8 cellular contexts compared by ENCODE assay signal in the genomic region with DNA sequence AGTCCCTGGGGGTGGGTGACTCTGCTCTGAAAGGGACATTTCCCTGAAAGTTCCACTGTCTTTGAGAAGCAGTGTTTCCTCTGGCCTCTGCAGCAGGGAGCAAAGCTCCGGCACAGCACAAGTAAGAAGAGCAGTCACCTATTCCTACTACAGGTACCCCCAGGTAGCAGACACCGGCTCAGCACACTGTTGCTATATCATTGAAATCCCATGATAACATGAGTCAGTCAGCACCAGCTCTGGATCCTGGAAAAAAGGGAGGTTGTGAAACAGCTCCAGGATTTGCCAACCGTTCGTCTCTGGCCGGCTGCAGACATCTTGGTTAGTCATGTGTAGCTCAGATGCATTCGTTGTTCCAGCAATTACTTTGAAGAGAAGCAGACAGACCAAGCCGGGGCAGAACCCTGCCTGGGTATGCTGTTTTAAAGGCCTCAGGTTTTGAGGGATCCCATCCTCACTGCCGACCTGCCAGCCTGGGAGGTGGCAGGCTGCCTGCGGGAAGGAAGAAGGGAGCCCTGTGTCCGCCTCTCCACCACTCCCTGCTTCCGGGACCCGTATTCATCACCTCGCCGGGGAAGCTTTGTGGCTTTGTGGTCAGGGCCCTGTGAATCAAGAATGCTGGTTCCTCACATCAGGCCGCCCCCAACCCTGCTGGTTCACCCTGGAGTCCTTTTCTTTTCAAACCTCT.
A peak's percentile ranks its signal among the peaks of the same experiment; 100 is the strongest.
DNase-seq lines count a peak whose midpoint lies in the region.

No MANE protein-coding gene starts in this region.

- DNase-seq in GF-D8 (lab: John Stamatoyannopoulos, UW) (peak; percentile 65), NCI-H226 (peak; percentile 92), activated T-helper 1 cell treated with Interleukin-2 at 50 U/mL for 16 hours (ENCODE audit: low read depth) (peak; percentile 32), glomerular visceral epithelial cell (ENCODE audit: extremely low spot score) (peak; percentile 91), NCI-H187 treated with DMSO at 0.1 percent for 48 hours (lab: John Stamatoyannopoulos, UW) (no peak), NCI-H345 (lab: John Stamatoyannopoulos, UW) (no peak), midbrain (lab: John Stamatoyannopoulos, UW) (no peak)
- DNase-seq in stimulated activated CD4-positive, alpha-beta T cell treated with anti-CD3 and anti-CD28 coated beads, TNF-alpha, amount 100 ng/mL, for 24 hours (ENCODE audit: low read depth in 3 of 3): peak; percentile 40 to 72 (median 52)

Comparison
In these comparisons a context has a peak if more than half of its experiments do, and no peak if none do; other contexts are left out.
1. DNase-seq: peak in GF-D8 (single experiment), NCI-H226 (single experiment), activated T-helper 1 cell treated with Interleukin-2 at 50 U/mL for 16 hours (single experiment), glomerular visceral epithelial cell (single experiment) and stimulated activated CD4-positive, alpha-beta T cell treated with anti-CD3 and anti-CD28 coated beads, TNF-alpha, amount 100 ng/mL, for 24 hours (3 of 3); none in NCI-H187 treated with DMSO at 0.1 percent for 48 hours (single experiment), NCI-H345 (single experiment) and midbrain (single experiment).